ENCODE assay signal across 35 cellular contexts in genomic region chr6:68761985-68762384, GRCh38.
"Had no signal": no experiment of that assay in that cellular context is flagged by ENCODE, and none has a peak within 500 bp of the region (broad histone marks: within the 10 kb centered on the region; RNA-seq: fewer than 3 reads in every experiment).

No MANE protein-coding gene starts in this region.

- H3K9me3 Mint-ChIP-seq: activated naive CD4-positive, alpha-beta T cell treated with anti-CD3 and anti-CD28 coated beads for 36 hours; activated naive CD4-positive, alpha-beta T cell treated with anti-CD3 and anti-CD28 coated beads, Interleukin-2, amount 10 ng/mL, durations not matched to agents 7 days and 5 days; activated naive CD4-positive, alpha-beta T cell treated with anti-CD3 and anti-CD28 coated beads, Interleukin-2, amount 50 U/mL, for 24 hours; activated naive CD4-positive, alpha-beta T cell treated with anti-CD3 and anti-CD28 coated beads, Interleukin-2, amount 50 U/mL, for 72 hours; activated naive CD8-positive, alpha-beta T cell treated with anti-CD3 and anti-CD28 coated beads for 36 hours; activated naive CD8-positive, alpha-beta T cell treated with anti-CD3 and anti-CD28 coated beads, Interleukin-2, amount 10 ng/mL, durations not matched to agents 7 days and 5 days; activated naive CD8-positive, alpha-beta T cell treated with anti-CD3 and anti-CD28 coated beads, Interleukin-2, amount 50 U/mL, for 24 hours; activated T-cell treated with anti-CD3 and anti-CD28 coated beads, Interleukin-2, amount 50 U/mL, for 24 hours; activated T-cell treated with anti-CD3 and anti-CD28 coated beads, Interleukin-2, amount 50 U/mL, for 4 hours; activated T-cell treated with anti-CD3 and anti-CD28 coated beads, Interleukin-2, amount 50 U/mL, for 72 hours; activated T-helper 1 cell treated with anti-CD3 and anti-CD28 coated beads, Interleukin-12 subunit alpha, Interleukin-12 subunit beta, Interleukin-2, Interleukin-4 antibody, amounts not matched to agents 30 ng/mL and 10 ng/mL and 1 ng/mL, durations not matched to agents 14 hours and 24 hours and 36 hours; activated T-helper 2 cell treated with anti-CD3 and anti-CD28 coated beads, Interferon-gamma antibody, Interleukin-2, Interleukin-4, amounts not matched to agents 10 μg/mL and 5 μg/mL and 100 μg/mL, durations not matched to agents 14 hours and 24 hours and 36 hours; brain had no signal

- ATAC-seq: activated naive CD4-positive, alpha-beta T cell treated with anti-CD3 and anti-CD28 coated beads, Interleukin-2, amount 50 U/mL, for 72 hours; activated naive CD8-positive, alpha-beta T cell treated with anti-CD3 and anti-CD28 coated beads, Interleukin-2, amount 50 U/mL, for 24 hours; activated T-cell treated with anti-CD3 and anti-CD28 coated beads, Interleukin-2, amount 50 U/mL, for 4 hours; activated T-cell treated with anti-CD3 and anti-CD28 coated beads, Interleukin-2, amount 50 U/mL, for 72 hours; activated T-helper 17 cell treated with anti-CD3 and anti-CD28 coated beads, Interleukin-2, amount 50 U/mL, for 72 hours; body of pancreas had no signal

- H3K4me1 ChIP-seq: adrenal gland, ascending aorta, body of pancreas, breast epithelium had no signal

- H3K27ac ChIP-seq: adrenal gland, ascending aorta, body of pancreas, brain microvascular endothelial cell, breast epithelium, cardiac muscle cell had no signal

- H3K4me1 Mint-ChIP-seq: activated naive CD4-positive, alpha-beta T cell treated with anti-CD3 and anti-CD28 coated beads, Interleukin-2, amount 10 ng/mL, durations not matched to agents 7 days and 5 days; activated naive CD4-positive, alpha-beta T cell treated with anti-CD3 and anti-CD28 coated beads, Interleukin-2, amount 50 U/mL, for 24 hours; activated naive CD8-positive, alpha-beta T cell treated with anti-CD3 and anti-CD28 coated beads for 36 hours; activated naive CD8-positive, alpha-beta T cell treated with anti-CD3 and anti-CD28 coated beads, Interleukin-2, amount 10 ng/mL, durations not matched to agents 7 days and 5 days; activated naive CD8-positive, alpha-beta T cell treated with anti-CD3 and anti-CD28 coated beads, Interleukin-2, amount 50 U/mL, for 24 hours; activated T-helper 17 cell treated with anti-CD3 and anti-CD28 coated beads, Interleukin-2, amount 50 U/mL, for 72 hours; central memory CD8-positive, alpha-beta T cell had no signal

- DNase-seq: activated effector memory CD4-positive, alpha-beta T cell treated with anti-CD3 and anti-CD28 coated beads, Interleukin-2, amount 50 U/mL, for 16 hours; activated effector memory CD4-positive, alpha-beta T cell treated with Interleukin-2 at 50 U/mL for 16 hours; activated gamma-delta T cell; activated gamma-delta T cell treated with Interleukin-2 at 50 U/mL for 16 hours; activated naive CD4-positive, alpha-beta T cell; activated naive CD4-positive, alpha-beta T cell treated with anti-CD3 and anti-CD28 coated beads for 36 hours; activated naive CD4-positive, alpha-beta T cell treated with anti-CD3 and anti-CD28 coated beads, Interleukin-2, amount 10 ng/mL, durations not matched to agents 7 days and 5 days; activated naive CD4-positive, alpha-beta T cell treated with anti-CD3 and anti-CD28 coated beads, Interleukin-2, amount 50 U/mL, for 16 hours; activated naive CD4-positive, alpha-beta T cell treated with Interleukin-2 at 50 U/mL for 16 hours; activated naive CD8-positive, alpha-beta T cell treated with anti-CD3 and anti-CD28 coated beads for 36 hours; activated naive CD8-positive, alpha-beta T cell treated with anti-CD3 and anti-CD28 coated beads, Interleukin-2, amount 10 ng/mL, durations not matched to agents 7 days and 5 days; activated naive CD8-positive, alpha-beta T cell treated with anti-CD3 and anti-CD28 coated beads, Interleukin-2, amount 50 U/mL, for 24 hours; activated T-cell treated with anti-CD3 and anti-CD28 coated beads, Interleukin-2, amount 50 U/mL, for 24 hours; activated T-cell treated with anti-CD3 and anti-CD28 coated beads, Interleukin-2, amount 50 U/mL, for 4 hours; activated T-cell treated with anti-CD3 and anti-CD28 coated beads, Interleukin-2, amount 50 U/mL, for 48 hours; activated T-cell treated with anti-CD3 and anti-CD28 coated beads, Interleukin-2, amount 50 U/mL, for 72 hours; amniotic stem cell; aorta; body of pancreas; brain microvascular endothelial cell; central memory CD4-positive, alpha-beta T cell had no signal

- H3K36me3 Mint-ChIP-seq: activated naive CD4-positive, alpha-beta T cell treated with anti-CD3 and anti-CD28 coated beads, Interleukin-2, amount 10 ng/mL, durations not matched to agents 7 days and 5 days; activated naive CD4-positive, alpha-beta T cell treated with anti-CD3 and anti-CD28 coated beads, Interleukin-2, amount 50 U/mL, for 24 hours; activated naive CD4-positive, alpha-beta T cell treated with anti-CD3 and anti-CD28 coated beads, Interleukin-2, amount 50 U/mL, for 72 hours; activated naive CD8-positive, alpha-beta T cell; activated naive CD8-positive, alpha-beta T cell treated with anti-CD3 and anti-CD28 coated beads for 36 hours; activated naive CD8-positive, alpha-beta T cell treated with anti-CD3 and anti-CD28 coated beads, Interleukin-2, amount 10 ng/mL, durations not matched to agents 7 days and 5 days had no signal

- H3K27me3 Mint-ChIP-seq: activated naive CD4-positive, alpha-beta T cell treated with anti-CD3 and anti-CD28 coated beads, Interleukin-2, amount 10 ng/mL, durations not matched to agents 7 days and 5 days; activated naive CD4-positive, alpha-beta T cell treated with anti-CD3 and anti-CD28 coated beads, Interleukin-2, amount 50 U/mL, for 24 hours; activated naive CD8-positive, alpha-beta T cell; activated naive CD8-positive, alpha-beta T cell treated with anti-CD3 and anti-CD28 coated beads for 36 hours; activated naive CD8-positive, alpha-beta T cell treated with anti-CD3 and anti-CD28 coated beads, Interleukin-2, amount 10 ng/mL, durations not matched to agents 7 days and 5 days; activated naive CD8-positive, alpha-beta T cell treated with anti-CD3 and anti-CD28 coated beads, Interleukin-2, amount 50 U/mL, for 24 hours; activated T-cell treated with anti-CD3 and anti-CD28 coated beads, Interleukin-2, amount 50 U/mL, for 24 hours; activated T-helper 17 cell treated with anti-CD3 and anti-CD28 coated beads, Interleukin-2, amount 50 U/mL, for 72 hours; brain; central memory CD8-positive, alpha-beta T cell had no signal

- H3K27ac Mint-ChIP-seq: activated naive CD4-positive, alpha-beta T cell treated with anti-CD3 and anti-CD28 coated beads for 36 hours; activated naive CD4-positive, alpha-beta T cell treated with anti-CD3 and anti-CD28 coated beads, Interleukin-2, amount 10 ng/mL, durations not matched to agents 7 days and 5 days; activated naive CD4-positive, alpha-beta T cell treated with anti-CD3 and anti-CD28 coated beads, Interleukin-2, amount 50 U/mL, for 24 hours; activated naive CD4-positive, alpha-beta T cell treated with anti-CD3 and anti-CD28 coated beads, Interleukin-2, amount 50 U/mL, for 72 hours; activated naive CD8-positive, alpha-beta T cell; activated naive CD8-positive, alpha-beta T cell treated with anti-CD3 and anti-CD28 coated beads for 36 hours; activated naive CD8-positive, alpha-beta T cell treated with anti-CD3 and anti-CD28 coated beads, Interleukin-2, amount 10 ng/mL, durations not matched to agents 7 days and 5 days; activated naive CD8-positive, alpha-beta T cell treated with anti-CD3 and anti-CD28 coated beads, Interleukin-2, amount 50 U/mL, for 24 hours; activated T-cell treated with anti-CD3 and anti-CD28 coated beads, Interleukin-2, amount 50 U/mL, for 24 hours; activated T-cell treated with anti-CD3 and anti-CD28 coated beads, Interleukin-2, amount 50 U/mL, for 72 hours; activated T-helper 1 cell treated with anti-CD3 and anti-CD28 coated beads, Interleukin-12 subunit alpha, Interleukin-12 subunit beta, Interleukin-2, Interleukin-4 antibody, amounts not matched to agents 30 ng/mL and 10 ng/mL and 1 ng/mL, durations not matched to agents 14 hours and 24 hours and 36 hours; activated T-helper 17 cell treated with anti-CD3 and anti-CD28 coated beads, Interleukin-2, amount 50 U/mL, for 72 hours; activated T-helper 2 cell treated with anti-CD3 and anti-CD28 coated beads, Interferon-gamma antibody, Interleukin-2, Interleukin-4, amounts not matched to agents 10 μg/mL and 5 μg/mL and 100 μg/mL, durations not matched to agents 14 hours and 24 hours and 36 hours had no signal

- H3K9me3 ChIP-seq: adrenal gland, ascending aorta, body of pancreas, breast epithelium had no signal

- H3K27me3 ChIP-seq: adrenal gland, ascending aorta, body of pancreas, brain microvascular endothelial cell, breast epithelium, cardiac muscle cell had no signal

- H3K4me3 Mint-ChIP-seq: activated naive CD4-positive, alpha-beta T cell treated with anti-CD3 and anti-CD28 coated beads for 36 hours; activated naive CD4-positive, alpha-beta T cell treated with anti-CD3 and anti-CD28 coated beads, Interleukin-2, amount 10 ng/mL, durations not matched to agents 7 days and 5 days; activated naive CD4-positive, alpha-beta T cell treated with anti-CD3 and anti-CD28 coated beads, Interleukin-2, amount 50 U/mL, for 24 hours; activated naive CD8-positive, alpha-beta T cell; activated naive CD8-positive, alpha-beta T cell treated with anti-CD3 and anti-CD28 coated beads for 36 hours; activated naive CD8-positive, alpha-beta T cell treated with anti-CD3 and anti-CD28 coated beads, Interleukin-2, amount 10 ng/mL, durations not matched to agents 7 days and 5 days; activated naive CD8-positive, alpha-beta T cell treated with anti-CD3 and anti-CD28 coated beads, Interleukin-2, amount 50 U/mL, for 24 hours; activated T-cell treated with anti-CD3 and anti-CD28 coated beads, Interleukin-2, amount 50 U/mL, for 24 hours; activated T-cell treated with anti-CD3 and anti-CD28 coated beads, Interleukin-2, amount 50 U/mL, for 4 hours; activated T-cell treated with anti-CD3 and anti-CD28 coated beads, Interleukin-2, amount 50 U/mL, for 72 hours; activated T-helper 1 cell treated with anti-CD3 and anti-CD28 coated beads, Interleukin-12 subunit alpha, Interleukin-12 subunit beta, Interleukin-2, Interleukin-4 antibody, amounts not matched to agents 30 ng/mL and 10 ng/mL and 1 ng/mL, durations not matched to agents 14 hours and 24 hours and 36 hours; activated T-helper 17 cell treated with anti-CD3 and anti-CD28 coated beads, Interleukin-2, amount 50 U/mL, for 72 hours; brain; central memory CD8-positive, alpha-beta T cell had no signal

- FAIRE-seq: astrocyte, bronchial epithelial cell had no signal

- H3K36me3 ChIP-seq: adrenal gland, ascending aorta, brain microvascular endothelial cell, breast epithelium, cardiac muscle cell had no signal

- H3K4me3 ChIP-seq: adrenal gland, ascending aorta, body of pancreas, breast epithelium, cardiac muscle cell had no signal
